In the genomic region with DNA sequence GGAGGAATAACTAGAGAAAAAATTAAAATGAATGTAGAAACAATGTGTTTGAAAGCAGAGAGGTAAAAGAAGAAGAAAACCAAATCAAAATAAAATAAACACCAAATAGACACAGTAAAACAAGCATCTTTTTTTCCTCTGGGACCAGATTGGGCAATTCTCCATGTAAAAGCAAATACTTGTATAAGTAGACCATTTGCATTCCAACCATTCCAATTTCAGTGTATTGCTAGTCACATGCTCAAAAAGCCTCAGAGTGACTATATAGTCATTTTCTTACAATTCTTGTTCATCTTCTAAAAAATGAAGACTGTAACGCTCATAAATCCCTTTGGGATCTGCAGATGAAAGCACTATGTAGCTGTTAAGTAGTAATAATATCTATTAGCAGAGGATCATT, we compare ENCODE assay signal across 22 cellular contexts.
DNase-seq lines count a peak whose midpoint lies in the region; ATAC-seq and TF ChIP-seq lines count a peak whose summit lies in the region.
"Had no signal": no experiment of that assay in that cellular context is flagged by ENCODE, and none has a peak within 500 bp of the region (broad histone marks: within the 10 kb centered on the region; RNA-seq: fewer than 3 reads in every experiment).

No MANE protein-coding gene starts in this region.

- H3K9me3 ChIP-seq in IMR-90 (ENCODE audit: control insufficient read depth, insufficient read depth, low read length) (no peaks in the 10 kb centered on the region), SJCRH30 (replicated peaks) (no peaks in the 10 kb centered on the region)
- H3K9me3 ChIP-seq: neutrophil, right atrium auricular region, thyroid gland had no signal

- H3K36me3 ChIP-seq in IMR-90 (ENCODE audit: control insufficient read depth, insufficient read depth, low read length) (no peaks in the 10 kb centered on the region), SJCRH30 (no peaks in the 10 kb centered on the region)
- H3K36me3 ChIP-seq: neutrophil, right atrium auricular region, thyroid gland, WERI-Rb-1 had no signal

- no peak overlapping the region for H3K4me2 ChIP-seq in IMR-90 (ENCODE audit: low read depth, low read length)

- H2AK5ac ChIP-seq in IMR-90 (ENCODE audit: low read depth, low read length): no peak overlapping the region

- peak; percentile 51 for DNase-seq in IMR-90
- DNase-seq in choroid plexus epithelial cell (ENCODE audit: low read depth): peak; percentile 89
- peak; percentile 7 for DNase-seq in hepatic stellate cell (ENCODE audit: low spot score)
- DNase-seq in SJCRH30: no peak
- no peak for DNase-seq in left cardiac atrium
- no peak for DNase-seq in DMS 273 treated with DMSO at 0.1 percent for 48 hours (lab: John Stamatoyannopoulos, UW)
- DNase-seq: activated CD4-positive, alpha-beta memory T cell treated with anti-CD3 and anti-CD28 coated beads, Interleukin-2, amount 10 ng/mL, durations not matched to agents 7 days and 5 days; activated naive CD4-positive, alpha-beta T cell; activated T-cell treated with anti-CD3 and anti-CD28 coated beads, Interleukin-2, amount 50 U/mL, for 1 hour; anterior cingulate cortex; Calu3; NCI-H1694; NCI-H748 treated with DMSO at 0.1 percent for 48 hours; SIG-M5; stimulated activated naive CD4-positive, alpha-beta T cell; T-helper 17 cell; thyroid gland; WERI-Rb-1 had no signal

- CTCF ChIA-PET in IMR-90 (lab: Yijun Ruan, JAX): no interaction called here

- no peaks in the 10 kb centered on the region for H4K20me1 ChIP-seq in IMR-90 (ENCODE audit: insufficient read depth, low read length)

- H4K91ac ChIP-seq in IMR-90 (ENCODE audit: insufficient read depth, low read depth, low read length): no peak overlapping the region

- H3K4me3 ChIP-seq in IMR-90 (ENCODE audit: insufficient read depth, low read depth, low read length) (no peak overlapping the region), choroid plexus epithelial cell (ENCODE audit: low read depth, low read length) (no peak overlapping the region), SJCRH30 (no peak overlapping the region)
- H3K4me3 ChIP-seq: right atrium auricular region, thyroid gland had no signal

- POLR2A ChIA-PET in IMR-90 (lab: Charles Lee; ENCODE audit: unreplicated experiment): no interaction called here

- H4K8ac ChIP-seq in IMR-90 (ENCODE audit: low read depth in 2 of 2, low read length in 2 of 2): no peak overlapping the region

- no CpG with 5 or more reads among the region's 1 CpG for WGBS in IMR-90 (ENCODE audit: extremely low coverage in 2 of 2, insufficient read length in 1 of 2), 2 experiments

- ATAC-seq in IMR-90 (ENCODE audit: low read depth) (peak; percentile 60), left cardiac atrium (no peak), GM18873 (IDR thresholded peaks at IDR 0.05; ENCODE audit: low FRiP score, unreplicated experiment) (no peak)
- ATAC-seq: left lobe of liver, T-helper 17 cell had no signal

- H3K27me3 ChIP-seq in IMR-90 (ENCODE audit: control insufficient read depth, insufficient read depth, low read length): no peaks in the 10 kb centered on the region
- H3K27me3 ChIP-seq in SJCRH30: no peaks in the 10 kb centered on the region
- H3K27me3 ChIP-seq: neutrophil, right atrium auricular region, thyroid gland had no signal

- no peak overlapping the region for H3K56ac ChIP-seq in IMR-90 (ENCODE audit: extremely low read depth, insufficient read depth, low read length)

- H2AFZ ChIP-seq in IMR-90 (replicated peaks; ENCODE audit: low read length, poor library complexity): no peak overlapping the region

- no peak overlapping the region for H2BK15ac ChIP-seq in IMR-90 (ENCODE audit: low read depth, low read length)

- H3K9me1 ChIP-seq in IMR-90 (ENCODE audit: insufficient read depth, low read length): no peaks in the 10 kb centered on the region

- H3K27ac ChIP-seq in IMR-90 (ENCODE audit: insufficient read depth, low read length): no peak overlapping the region
- H3K27ac ChIP-seq in SJCRH30: no peak overlapping the region
- H3K27ac ChIP-seq: neutrophil, right atrium auricular region, thyroid gland, WERI-Rb-1 had no signal

- no peaks in the 10 kb centered on the region for H3K79me1 ChIP-seq in IMR-90 (ENCODE audit: low read depth in 1 of 2, low read length in 2 of 2)

- no peak overlapping the region for H3K14ac ChIP-seq in IMR-90 (replicated peaks; ENCODE audit: low read depth, low read length)

- H3K18ac ChIP-seq in IMR-90 (ENCODE audit: low read depth, low read length): no peak overlapping the region

- TF ChIP-seq CTCF in IMR-90 (conservative IDR thresholded peaks at IDR 0.05; ENCODE audit: low read depth, low read length): no peak
- TF ChIP-seq CTCF in choroid plexus epithelial cell (conservative IDR thresholded peaks at IDR 0.05; ENCODE audit: low read depth, low read length): no peak

- no peak for TF ChIP-seq POLR2A in IMR-90 (IDR thresholded peaks at IDR 0.05; ENCODE audit: low read depth, low read length)

- no peak overlapping the region for H2AK9ac ChIP-seq in IMR-90 (replicated peaks; ENCODE audit: low read depth, low read length, poor library complexity)

- BruUV-seq in IMR-90 (replicated peaks; lab: Mats Ljungman, UMichigan): no TSS peak

- no peak overlapping the region for H4K5ac ChIP-seq in IMR-90 (ENCODE audit: low read depth, low read length)

- H3K4me1 ChIP-seq in IMR-90 (ENCODE audit: control insufficient read depth, insufficient read depth, low read length): no peaks in the 10 kb centered on the region
- no peaks in the 10 kb centered on the region for H3K4me1 ChIP-seq in SJCRH30
- H3K4me1 ChIP-seq: right atrium auricular region, thyroid gland had no signal

- no peak overlapping the region for H2BK5ac ChIP-seq in IMR-90 (ENCODE audit: low read depth, low read length, poor library complexity, severe bottlenecking)

- TF ChIP-seq RAD21 in IMR-90 (IDR thresholded peaks at IDR 0.05; ENCODE audit: low read length): no peak

- no peak overlapping the region for H3K4ac ChIP-seq in IMR-90 (ENCODE audit: low read depth, low read length)

- in situ Hi-C loops in IMR-90 (cut with MboI; ENCODE audit: low sequenced_read_pairs): no loop called here

- intact Hi-C loops in IMR-90 (cut with micrococcal nuclease) (no loop called here), left cardiac atrium (cut with DNase I) (no loop called here)

- H3K9ac ChIP-seq in IMR-90 (ENCODE audit: low read depth, low read length): no peak overlapping the region

- H3K23ac ChIP-seq in IMR-90 (ENCODE audit: low read depth, low read length): no peak overlapping the region

- H2BK120ac ChIP-seq in IMR-90 (ENCODE audit: low read depth, low read length): no peak overlapping the region

- dilution Hi-C loops in IMR-90 (cut with HindIII; ENCODE audit: low sequenced_read_pairs, unreplicated experiment): no loop called here

- H2BK20ac ChIP-seq in IMR-90 (ENCODE audit: low read depth, low read length): no peak overlapping the region

TF ChIP-seq in IMR-90, 13 proteins besides CTCF, POLR2A, EP300 and RAD21:
- TF ChIP-seq MAZ (IDR thresholded peaks at IDR 0.05; ENCODE audit: borderline replicate concordance, low read depth, low read length): no peak
- TF ChIP-seq FOS (IDR thresholded peaks at IDR 0.05; ENCODE audit: low read depth, low read length): no peak
- TF ChIP-seq NFE2L2 (IDR thresholded peaks at IDR 0.05; ENCODE audit: low read depth, low read length): no peak
- TF ChIP-seq CHD1 (IDR thresholded peaks at IDR 0.05; ENCODE audit: low read depth, low read length): no peak
- TF ChIP-seq BHLHE40 (IDR thresholded peaks at IDR 0.05; ENCODE audit: low read depth, low read length): no peak
- no peak for TF ChIP-seq MAFK (IDR thresholded peaks at IDR 0.05; ENCODE audit: low read depth, low read length)
- TF ChIP-seq CEBPB (IDR thresholded peaks at IDR 0.05; ENCODE audit: low read depth, low read length): peak; percentile 60; the same call in 1 of the 2 replicates

Comparison
In these comparisons a context has a peak if more than half of its experiments do, and no peak if none do; other contexts are left out.
1. DNase-seq: peak in IMR-90 (single experiment), choroid plexus epithelial cell (single experiment) and hepatic stellate cell (single experiment); none in SJCRH30 (0 of 2), left cardiac atrium (single experiment) and DMS 273 treated with DMSO at 0.1 percent for 48 hours (single experiment).